ENCODE assay signal across 8 cellular contexts in genomic region chr18:111292-112014, GRCh38. TPM values are rescaled to one million over a fixed set of nuclear protein-coding genes. Genes with fewer than 3 reads are reported as not detected.
DNase-seq lines count a peak whose midpoint lies in the region; ATAC-seq, FAIRE-seq and TF ChIP-seq lines count a peak whose summit lies in the region.

No MANE protein-coding gene starts in this region.

- POLR2A ChIA-PET in PC-3 (lab: Charles Lee; ENCODE audit: unreplicated experiment): interaction anchor here (0.6 kb wide), 1 partner anchor 31 kb away, joined by 4 read pairs; no protein-coding TSS in a partner anchor

- TF ChIP-seq POLR2A in adrenal gland (IDR thresholded peaks at IDR 0.05): peak in 1 of 2 donors; percentile 26

- H3K4me3 ChIP-seq in GM12875 (ENCODE audit: low read depth, low read length) (peak overlapping the region; percentile 10), PC-3 (ENCODE audit: low read length) (peak overlapping the region; percentile 60), adrenal gland (peak overlapping the region in 1 of 4 donors; percentile 39), iPS DF 6.9 (ENCODE audit: low read length) (peak overlapping the region; percentile 28; the same call in 1 of the 2 replicates), small intestine (ENCODE audit: low read depth in 1 of 2, low read length in 2 of 2) (peak overlapping the region in 1 of 2 donors; percentile 48)

- peak overlapping the region; percentile 87 for H3K4me2 ChIP-seq in PC-3 (ENCODE audit: low read length)

- TF ChIP-seq CTCF in GM12875 (IDR thresholded peaks at IDR 0.05; ENCODE audit: borderline replicate concordance, insufficient read depth, low read depth, low read length) (no peak), PC-3 (conservative IDR thresholded peaks at IDR 0.05; ENCODE audit: low read depth, low read length) (no peak), adrenal gland (IDR thresholded peaks at IDR 0.05) (no peak)

- FAIRE-seq in small intestine (lab: Jason Lieb, UNC): no peak

- H3K9me3 ChIP-seq in PC-3 (ENCODE audit: low read length): no peaks in the 10 kb centered on the region
- no peaks in the 10 kb centered on the region for H3K9me3 ChIP-seq in adrenal gland (replicated peaks in 1 of 3)
- H3K9me3 ChIP-seq in iPS DF 6.9 (ENCODE audit: control insufficient read depth, insufficient read depth, low read length): no peaks in the 10 kb centered on the region; the same call in 1 of the 2 replicates
- H3K9me3 ChIP-seq in small intestine (ENCODE audit: control insufficient read depth, low read depth): no peaks in the 10 kb centered on the region

- peak; percentile 74 for ATAC-seq in PC-3
- no peak for ATAC-seq in GM21390 (IDR thresholded peaks at IDR 0.05; ENCODE audit: unreplicated experiment)
- no peak for ATAC-seq in HG02642 (IDR thresholded peaks at IDR 0.05; ENCODE audit: poor library complexity, unreplicated experiment)

- peak overlapping the region; percentile 50 for H3K9ac ChIP-seq in PC-3 (ENCODE audit: low read length)

- TSS peak; percentile 77 for BruUV-seq in PC-3 (replicated peaks; lab: Mats Ljungman, UMichigan)

- intact Hi-C loops in PC-3 (cut with micrococcal nuclease) (loop anchor here (5.0 kb wide), 2 partner anchors 46 to 156 kb away; partner anchors contain the start of genes THOC1 and USP14), adrenal gland (cut with DNase I) (no loop called here)

- no peaks in the 10 kb centered on the region for H3K36me3 ChIP-seq in PC-3 (ENCODE audit: low read depth, low read length)
- H3K36me3 ChIP-seq in adrenal gland (replicated peaks in 1 of 2): no peaks in the 10 kb centered on the region
- H3K36me3 ChIP-seq in iPS DF 6.9 (ENCODE audit: control insufficient read depth, insufficient read depth, low read length): no peaks in the 10 kb centered on the region
- no peaks in the 10 kb centered on the region for H3K36me3 ChIP-seq in small intestine (ENCODE audit: control insufficient read depth in 2 of 2, insufficient read depth in 2 of 2, low read length in 2 of 2)

- H3K27ac ChIP-seq in PC-3 (ENCODE audit: low read length) (no peak overlapping the region; the same call in 1 of the 2 replicates), adrenal gland (peak overlapping the region in 1 of 5 donors; percentile 49), iPS DF 6.9 (ENCODE audit: low read length) (no peak overlapping the region), small intestine (ENCODE audit: low read depth in 1 of 2, low read length in 1 of 2) (no peak overlapping the region)

- CTCF ChIA-PET in PC-3 (lab: Charles Lee): no interaction called here

- DNase-seq in PC-3 (peak; percentile 77), adrenal gland (peak; percentile 47 to 76 (median 68)), iPS DF 6.9 (ENCODE audit: low read depth, low spot score) (peak; percentile 25), small intestine (peak; percentile 57), SHP77 treated with DMSO at 0.1 percent for 48 hours (lab: John Stamatoyannopoulos, UW) (no peak)

- H3K4me1 ChIP-seq in PC-3 (ENCODE audit: insufficient read depth, low read length): peaks cover 4% of the 10 kb centered on the region; the same call in 1 of the 2 replicates
- H3K4me1 ChIP-seq in adrenal gland (replicated peaks in 1 of 2): peaks cover 0 to 3% of the 10 kb centered on the region in 2 donors
- H3K4me1 ChIP-seq in iPS DF 6.9 (ENCODE audit: control insufficient read depth, insufficient read depth, low read length): no peaks in the 10 kb centered on the region
- H3K4me1 ChIP-seq in small intestine (ENCODE audit: control insufficient read depth in 2 of 2, insufficient read depth in 1 of 2, low read depth in 1 of 2, low read length in 1 of 2): no peaks in the 10 kb centered on the region

- H3F3A ChIP-seq in PC-3 (ENCODE audit: low read length, unreplicated experiment): no peaks in the 10 kb centered on the region

- 19 to 67% (median 20%) methylated on average over 2 to 41 of the region's 42 CpGs for WGBS in adrenal gland, 4 donors
- no CpG with 5 or more reads among the region's 42 CpGs for WGBS in iPS DF 6.9 (ENCODE audit: insufficient coverage, insufficient read length)
- WGBS in small intestine, 3 donors: 18 to 26% (median 20%) methylated on average over 38 to 42 of the region's 42 CpGs

- no peaks in the 10 kb centered on the region for H3K79me2 ChIP-seq in PC-3 (ENCODE audit: low read length)

- peak overlapping the region; percentile 93 for H2AFZ ChIP-seq in PC-3 (ENCODE audit: low read length)

- no peaks in the 10 kb centered on the region for H4K20me1 ChIP-seq in PC-3 (ENCODE audit: low read length)

- no peaks in the 10 kb centered on the region for H3K9me2 ChIP-seq in PC-3 (replicated peaks; ENCODE audit: low read length)

- H3K27me3 ChIP-seq in PC-3 (ENCODE audit: low read length) (no peaks in the 10 kb centered on the region), adrenal gland (no peaks in the 10 kb centered on the region), iPS DF 6.9 (ENCODE audit: control insufficient read depth, insufficient read depth, low read length) (no peaks in the 10 kb centered on the region), small intestine (ENCODE audit: control insufficient read depth in 2 of 2, insufficient read depth in 2 of 2, low read length in 2 of 2) (peaks cover 0 to 2% of the 10 kb centered on the region in 2 donors)

RNA-seq across cellular contexts. Expression of gene USP14, which starts 46.9 kb away (rescaled TPM):
- total RNA-seq in PC-3 (2014; rRNA removed): 30.7 and 31.9 TPM in 2 replicates
- 10 to 100 TPM; 15.6 to 69.6 (median 37.9) TPM for total RNA-seq in adrenal gland
- polyA plus RNA-seq in adrenal gland: 100 to 1,000 TPM in 1 of 3 donors, 10 to 100 TPM in 2; 12.0 to 105 (median 17.6) TPM
- polyA plus RNA-seq in small intestine: 10 to 100 TPM in 2 of 3 donors, 1 to 10 TPM in 1; 9.2 to 26.5 (median 11.4) TPM
